In the genomic region with DNA sequence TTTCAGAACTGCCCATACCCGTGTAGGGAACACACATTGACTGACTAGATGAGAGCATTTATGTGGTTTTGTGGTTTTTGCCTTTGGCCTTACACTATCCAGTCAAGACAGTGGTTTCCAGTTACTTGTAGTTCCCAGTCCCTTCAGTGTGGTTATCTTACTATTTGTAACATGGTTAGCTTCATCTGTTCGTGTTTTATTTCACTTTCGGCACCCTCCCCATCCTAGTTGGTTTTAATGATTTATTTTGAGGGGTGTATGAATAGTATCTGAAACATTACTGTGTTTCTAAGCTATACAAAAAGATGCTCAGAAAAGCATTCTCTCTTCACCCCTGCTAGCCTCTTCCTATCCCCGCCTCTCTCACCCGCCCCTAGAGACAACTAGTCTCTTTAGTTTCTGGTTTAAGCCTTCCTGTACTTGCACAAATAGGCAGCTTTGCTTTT, we compare ENCODE assay signal across 8 cellular contexts. TPM values are rescaled to one million over a fixed set of nuclear protein-coding genes. Genes with fewer than 3 reads are reported as not detected.
DNase-seq lines count a peak whose midpoint lies in the region; ATAC-seq, FAIRE-seq and TF ChIP-seq lines count a peak whose summit lies in the region.

No MANE protein-coding gene starts in this region.

- no peaks in the 10 kb centered on the region for H3K9me3 Mint-ChIP-seq in endothelial cell (ENCODE audit: unreplicated experiment)

- H3K27me3 ChIP-seq in Peyer's patch, result no peaks in the 10 kb centered on the region
- no peaks in the 10 kb centered on the region for H3K27me3 ChIP-seq in small intestine (ENCODE audit: control insufficient read depth in 2 of 2, insufficient read depth in 2 of 2, low read length in 2 of 2)

- peaks cover 23% of the 10 kb centered on the region for H3K4me1 Mint-ChIP-seq in endothelial cell (ENCODE audit: unreplicated experiment)

- DNase-seq in EL (peak; percentile 52), GM20000 (ENCODE audit: low spot score) (peak; percentile 74), astrocyte of the spinal cord (ENCODE audit: low read depth, low spot score) (peak; percentile 90), Peyer's patch (no peak), endothelial cell (ENCODE audit: low spot score) (no peak), small intestine (no peak)
- no peak for DNase-seq in effector CD4-positive, alpha-beta T cell

- no peak for TF ChIP-seq CTCF in GM20000 (IDR thresholded peaks at IDR 0.05; ENCODE audit: extremely low read depth, missing control alignments)
- TF ChIP-seq CTCF in astrocyte of the spinal cord (IDR thresholded peaks at IDR 0.05; ENCODE audit: low read depth, low read length), result no peak
- TF ChIP-seq CTCF in Peyer's patch (IDR thresholded peaks at IDR 0.05), result no peak
- no peak for TF ChIP-seq CTCF in endothelial cell (IDR thresholded peaks at IDR 0.05; ENCODE audit: unreplicated experiment)

- peaks cover 8% of the 10 kb centered on the region for H3K27me3 Mint-ChIP-seq in endothelial cell (ENCODE audit: unreplicated experiment)

- H3K36me3 ChIP-seq in Peyer's patch, result peaks cover 0 to 12% (median 0%) of the 10 kb centered on the region in 3 donors
- peaks cover 0 to 2% of the 10 kb centered on the region in 2 donors for H3K36me3 ChIP-seq in small intestine (ENCODE audit: control insufficient read depth in 2 of 2, insufficient read depth in 2 of 2, low read length in 2 of 2)

- no peak overlapping the region for H3K27ac Mint-ChIP-seq in endothelial cell (ENCODE audit: unreplicated experiment)

- no peak for FAIRE-seq in small intestine (lab: Jason Lieb, UNC)

- H3K36me3 Mint-ChIP-seq in endothelial cell (ENCODE audit: low read depth, unreplicated experiment), result peaks cover 26% of the 10 kb centered on the region

- no peak for TF ChIP-seq POLR2A in Peyer's patch (IDR thresholded peaks at IDR 0.05)

- in situ Hi-C loops in astrocyte of the spinal cord (cut with HindIII; ENCODE audit: low sequenced_read_pairs), result no loop called here

- no peak overlapping the region for H3K27ac ChIP-seq in Peyer's patch
- no peak overlapping the region for H3K27ac ChIP-seq in small intestine (ENCODE audit: low read depth in 1 of 2, low read length in 1 of 2)

- peaks cover 0 to 14% (median 1%) of the 10 kb centered on the region in 4 donors for H3K4me1 ChIP-seq in Peyer's patch
- H3K4me1 ChIP-seq in small intestine (ENCODE audit: control insufficient read depth in 2 of 2, insufficient read depth in 1 of 2, low read depth in 1 of 2, low read length in 1 of 2), result no peaks in the 10 kb centered on the region

- H3K4me3 ChIP-seq in astrocyte of the spinal cord (ENCODE audit: low read depth, low read length), result no peak overlapping the region
- no peak overlapping the region for H3K4me3 ChIP-seq in Peyer's patch
- H3K4me3 ChIP-seq in small intestine (ENCODE audit: low read depth in 1 of 2, low read length in 2 of 2), result no peak overlapping the region

- peak; percentile 69 for ATAC-seq in HG03442 (IDR thresholded peaks at IDR 0.05; ENCODE audit: unreplicated experiment)

- 63 to 91% (median 67%) methylated on average over 5 of the region's 5 CpGs for WGBS in small intestine, 3 donors

- no peak overlapping the region for H3K4me3 Mint-ChIP-seq in endothelial cell (ENCODE audit: unreplicated experiment)

- no peaks in the 10 kb centered on the region for H3K9me3 ChIP-seq in Peyer's patch
- no peaks in the 10 kb centered on the region for H3K9me3 ChIP-seq in small intestine (ENCODE audit: control insufficient read depth, low read depth)

RNA-seq across cellular contexts. Expression of a gene that starts 14.1 kb away (rescaled TPM):
- 10 to 100 TPM in 3 of 4 donors, 1 to 10 TPM in 1; 8.3 to 39.9 (median 18.6) TPM for total RNA-seq in Peyer's patch
- total RNA-seq in endothelial cell (ENCODE audit: unreplicated experiment), result 13.1 TPM
- polyA plus RNA-seq in small intestine, result 1 to 10 TPM; 5.4 to 8.9 (median 6.0) TPM

Comparison
In these comparisons a context has a peak if more than half of its experiments do, and no peak if none do; other contexts are left out.
1. DNase-seq: peak in EL (single experiment), GM20000 (single experiment) and astrocyte of the spinal cord (single experiment); none in Peyer's patch (0 of 3), effector CD4-positive, alpha-beta T cell (single experiment), endothelial cell (single experiment) and small intestine (single experiment).